Comparison of ENCODE assay signal across 6 cellular contexts in genomic region chr1:109176349-109176748, GRCh38. TPM values are rescaled to one million over a fixed set of nuclear protein-coding genes. Genes with fewer than 3 reads are reported as not detected.
DNase-seq lines count a peak whose midpoint lies in the region; ATAC-seq, FAIRE-seq and TF ChIP-seq lines count a peak whose summit lies in the region.
"Not testable (repeated sequence)": the region's sequence is repeated elsewhere in the genome, so short reads cannot be mapped to it uniquely, and the experiment has no call there.

No MANE protein-coding gene starts in this region.

- not testable (repeated sequence) for H3K4ac ChIP-seq in neuronal stem cell (ENCODE audit: low read length)

- intact Hi-C loops in HepG2 (cut with micrococcal nuclease; ENCODE audit: unreplicated experiment); lower lobe of right lung (cut with DNase I); thyroid gland (cut with DNase I): not testable (repeated sequence)

- H3K14ac ChIP-seq in neuronal stem cell (ENCODE audit: low read length): not testable (repeated sequence)

- H3K79me1 ChIP-seq in neuronal stem cell (ENCODE audit: low read depth, low read length): not testable (repeated sequence)

- BruUV-seq in HepG2 (replicated peaks; lab: Mats Ljungman, UMichigan): not testable (repeated sequence)

- not testable (repeated sequence) for TF ChIP-seq RAD21 in HepG2 (CRISPR knock-in tag; IDR thresholded peaks at IDR 0.05)

- H2BK5ac ChIP-seq in neuronal stem cell (ENCODE audit: low read length): not testable (repeated sequence)

- not testable (repeated sequence) for H2AK5ac ChIP-seq in neuronal stem cell (ENCODE audit: low read depth, low read length)

- H2BK12ac ChIP-seq in neuronal stem cell (ENCODE audit: low read length): not testable (repeated sequence)

- not testable (repeated sequence) for TF ChIP-seq EP300 in HepG2 (IDR thresholded peaks at IDR 0.05; ENCODE audit: low read depth in 2 of 2, low read length in 2 of 2); HepG2 (CRISPR knock-in tag; IDR thresholded peaks at IDR 0.05; ENCODE audit: borderline replicate concordance)

- ATAC-seq in HepG2: peak; percentile 73
- peak; percentile 50 for ATAC-seq in lower lobe of right lung

- not testable (repeated sequence) for H2AFZ ChIP-seq in HepG2 (ENCODE audit: low read length)
- peak overlapping the region; percentile 18 for H2AFZ ChIP-seq in neuronal stem cell (ENCODE audit: low read length)

- H3K4me1 Mint-ChIP-seq in endodermal cell: peaks cover 23% of the 10 kb centered on the region

- H3K36me3 Mint-ChIP-seq in endodermal cell (ENCODE audit: low read depth): not testable (repeated sequence)

- not testable (repeated sequence) for TF ChIP-seq CTCF in WERI-Rb-1 (IDR thresholded peaks at IDR 0.05; ENCODE audit: low read depth, low read length); endodermal cell (conservative IDR thresholded peaks at IDR 0.05); HepG2 (CRISPR knock-in tag; IDR thresholded peaks at IDR 0.05); lower lobe of right lung (IDR thresholded peaks at IDR 0.05); thyroid gland (IDR thresholded peaks at IDR 0.05)

- POLR2A ChIA-PET in HepG2 (lab: Yijun Ruan, JAX): not testable (repeated sequence)

- not testable (repeated sequence) for H2BK15ac ChIP-seq in neuronal stem cell (ENCODE audit: low read length)

- H4K8ac ChIP-seq in neuronal stem cell (ENCODE audit: low read depth, low read length): not testable (repeated sequence)

- not testable (repeated sequence) for H4K20me1 ChIP-seq in HepG2 (ENCODE audit: insufficient read depth, low read length)

- not testable (repeated sequence) for H3K9me3 ChIP-seq in WERI-Rb-1 (ENCODE audit: severe bottlenecking); HepG2 (ENCODE audit: low read length); lower lobe of right lung; neuronal stem cell (replicated peaks in 1 of 2; ENCODE audit: control insufficient read depth in 2 of 2, insufficient read depth in 1 of 2, low read depth in 1 of 2, low read length in 2 of 2); thyroid gland
- H3K9me3 ChIP-seq in endodermal cell (ENCODE audit: control insufficient read depth, low read length): peaks cover 14% of the 10 kb centered on the region

- no CpG with 5 or more reads among the region's 1 CpG for WGBS in endodermal cell (ENCODE audit: insufficient coverage in 1 of 2, insufficient read length in 1 of 2), 2 experiments
- WGBS in HepG2 (ENCODE audit: low lambda C conversion rate): 0% methylated on average over 1 of the region's 1 CpG
- no CpG with 5 or more reads among the region's 1 CpG for WGBS in neuronal stem cell (ENCODE audit: extremely low coverage in 2 of 2, insufficient read length in 2 of 2, insufficient replicate concordance in 1 of 2), 2 donors
- WGBS in thyroid gland, 2 donors: 18 to 35% methylated on average over 1 of the region's 1 CpG

- in situ Hi-C loops in HepG2 (cut with HindIII; ENCODE audit: extremely low pct_ligation_motif_present, low pct_unique_long_range_greater_than_20kb): not testable (repeated sequence)

- not testable (repeated sequence) for H2BK120ac ChIP-seq in neuronal stem cell (ENCODE audit: low read depth, low read length)

- not testable (repeated sequence) for FAIRE-seq in HepG2 (lab: Jason Lieb, UNC)

- H3K27me3 ChIP-seq in WERI-Rb-1 (ENCODE audit: insufficient read depth, low read depth, severe bottlenecking); endodermal cell (ENCODE audit: control insufficient read depth, insufficient read depth, low read length, poor library complexity, severe bottlenecking); HepG2 (ENCODE audit: control insufficient read depth in 1 of 2, insufficient read depth in 2 of 2, low read length in 2 of 2); lower lobe of right lung (ENCODE audit: low read depth); neuronal stem cell (ENCODE audit: control insufficient read depth in 3 of 3, insufficient read depth in 3 of 3, low read depth in 1 of 3, low read length in 3 of 3); thyroid gland: not testable (repeated sequence)

- peak overlapping the region; percentile 33 for H3K4me2 ChIP-seq in HepG2 (ENCODE audit: low read depth, low read length)
- H3K4me2 ChIP-seq in neuronal stem cell (ENCODE audit: insufficient read depth, low read length, poor library complexity, severe bottlenecking): not testable (repeated sequence)

- not testable (repeated sequence) for H3K27me3 Mint-ChIP-seq in endodermal cell (ENCODE audit: insufficient read depth)

- not testable (repeated sequence) for H3K23ac ChIP-seq in neuronal stem cell (ENCODE audit: low read depth, low read length, poor library complexity)

- H3K27ac ChIP-seq in WERI-Rb-1: peak overlapping the region; percentile 51
- not testable (repeated sequence) for H3K27ac ChIP-seq in endodermal cell (ENCODE audit: low read depth, low read length); HepG2 (ENCODE audit: extremely low read length, insufficient read depth, low read length); neuronal stem cell (replicated peaks; ENCODE audit: low read length)
- H3K27ac ChIP-seq in lower lobe of right lung: peak overlapping the region; percentile 26
- peak overlapping the region; percentile 71 to 88 (median 88) for H3K27ac ChIP-seq in thyroid gland

- peak overlapping the region; percentile 79 for H3K27ac Mint-ChIP-seq in endodermal cell

- not testable (repeated sequence) for H3K18ac ChIP-seq in neuronal stem cell (ENCODE audit: low read length)

- not testable (repeated sequence) for H3K4me1 ChIP-seq in endodermal cell (ENCODE audit: control insufficient read depth, insufficient read depth, low read length); lower lobe of right lung; neuronal stem cell (ENCODE audit: control insufficient read depth in 2 of 2, insufficient read depth in 1 of 2, low read depth in 1 of 2, low read length in 2 of 2)
- H3K4me1 ChIP-seq in HepG2 (ENCODE audit: insufficient read depth, low read length): peaks cover 54% of the 10 kb centered on the region
- H3K4me1 ChIP-seq in thyroid gland: peaks cover 18 to 36% of the 10 kb centered on the region in 2 donors

- not testable (repeated sequence) for DNase-seq in WERI-Rb-1; endodermal cell; lower lobe of right lung; neuronal stem cell (ENCODE audit: low spot score)
- peak; percentile 53 for DNase-seq in HepG2 (ENCODE audit: low spot score)
- peak; percentile 23 to 26 for DNase-seq in thyroid gland

- CTCF ChIA-PET in HepG2 (lab: Yijun Ruan, JAX; ENCODE audit: low intra/inter-chr PET ratio, low total read pairs): not testable (repeated sequence)

- not testable (repeated sequence) for H3K36me3 ChIP-seq in WERI-Rb-1; endodermal cell (ENCODE audit: control insufficient read depth, insufficient read depth, low read length); HepG2 (replicated peaks in 1 of 2; ENCODE audit: control insufficient read depth in 1 of 2, insufficient read depth in 2 of 2, low read length in 2 of 2); lower lobe of right lung; neuronal stem cell (replicated peaks in 1 of 2; ENCODE audit: control insufficient read depth in 2 of 2, insufficient read depth in 2 of 2, low read length in 2 of 2); thyroid gland

- H3K9me3 Mint-ChIP-seq in endodermal cell: peaks cover 20% of the 10 kb centered on the region

- not testable (repeated sequence) for TF ChIP-seq POLR2A in HepG2 (IDR thresholded peaks at IDR 0.05; ENCODE audit: insufficient read depth in 1 of 2, low read depth in 2 of 2, low read length in 2 of 2); thyroid gland (IDR thresholded peaks at IDR 0.05)

- H3K4me3 ChIP-seq in WERI-Rb-1 (ENCODE audit: low read depth, low read length); endodermal cell (ENCODE audit: low read length); HepG2 (replicated peaks in 1 of 3; ENCODE audit: insufficient read depth in 1 of 3, low read depth in 2 of 3, low read length in 3 of 3); lower lobe of right lung; neuronal stem cell (ENCODE audit: low read length in 2 of 2); thyroid gland (replicated peaks in 1 of 3): not testable (repeated sequence)

- not testable (repeated sequence) for H3K79me2 ChIP-seq in HepG2 (ENCODE audit: insufficient read depth, low read length)

- H3K4me3 Mint-ChIP-seq in endodermal cell: not testable (repeated sequence)

- not testable (repeated sequence) for H3K9ac ChIP-seq in endodermal cell (ENCODE audit: extremely low read depth, low read length, poor library complexity, severe bottlenecking); HepG2 (ENCODE audit: insufficient read depth, low read depth, low read length); neuronal stem cell (ENCODE audit: low read depth, low read length, poor library complexity)

- H4K91ac ChIP-seq in neuronal stem cell (ENCODE audit: low read depth, low read length, poor library complexity): not testable (repeated sequence)

RNA-seq across cellular contexts. Expression of gene SARS1, which starts 37.4 kb away (rescaled TPM):
- total RNA-seq in endodermal cell: 100 to 1,000 TPM; 100 to 101 TPM
- 159 TPM for polyA plus RNA-seq in endodermal cell (2013, experiment 1 of 2)
- 128 TPM for polyA plus RNA-seq in endodermal cell (2013, experiment 2 of 2)
- 134 and 166 TPM in 2 replicates for total RNA-seq in HepG2 (2016; rRNA removed; fragmentation: Illumina TruSeq; extraction: Trizol)
- 35.5 and 37.6 TPM in 2 replicates for total RNA-seq in HepG2 (2016; cell fraction: cytosol; rRNA removed; fragmentation: Illumina TruSeq; extraction: Trizol; ENCODE audit: low read depth)
- total RNA-seq in HepG2 (2016; cell fraction: insoluble cytoplasmic fraction; rRNA removed; fragmentation: Illumina TruSeq; extraction: Trizol): 133 and 171 TPM in 2 replicates
- 59.1 and 63.3 TPM in 2 replicates for total RNA-seq in HepG2 (2016; cell fraction: membrane; rRNA removed; fragmentation: Illumina TruSeq; extraction: Trizol)
- total RNA-seq in HepG2 (2016; cell fraction: nucleus; rRNA removed; fragmentation: Illumina TruSeq; extraction: Trizol): 64.5 and 74.2 TPM in 2 replicates
- polyA plus RNA-seq in HepG2 (2011; rRNA removed): 103 and 142 TPM in 2 replicates
- 112 and 159 TPM in 2 replicates for polyA plus RNA-seq in HepG2 (2011; cell fraction: cytosol; rRNA removed)
- 105 and 142 TPM in 2 replicates for polyA plus RNA-seq in HepG2 (2011; cell fraction: nucleus; rRNA removed)
- 149 and 254 TPM in 2 replicates for polyA plus RNA-seq in HepG2 (2012)
- polyA plus RNA-seq in HepG2 (2016; cell fraction: cytosol; fragmentation: Illumina TruSeq; extraction: Trizol; ENCODE audit: low read depth): 26.3 and 26.7 TPM in 2 replicates
- polyA plus RNA-seq in HepG2 (2016; cell fraction: insoluble cytoplasmic fraction; fragmentation: Illumina TruSeq; extraction: Trizol; ENCODE audit: low read depth): 147 and 154 TPM in 2 replicates
- 40.9 and 46.0 TPM in 2 replicates for polyA plus RNA-seq in HepG2 (2016; cell fraction: membrane; fragmentation: Illumina TruSeq; extraction: Trizol; ENCODE audit: low read depth)
- polyA plus RNA-seq in HepG2 (2016; cell fraction: nucleus; fragmentation: Illumina TruSeq; extraction: Trizol; ENCODE audit: insufficient read depth, low read depth): 89.4 and 93.0 TPM in 2 replicates
- 99.8 and 124 TPM in 2 replicates for polyA minus RNA-seq in HepG2 (2011; rRNA and poly(A)+ RNA removed; ENCODE audit: low replicate concordance)
- 50.9 and 77.1 TPM in 2 replicates for polyA minus RNA-seq in HepG2 (2011; cell fraction: cytosol; rRNA and poly(A)+ RNA removed)
- polyA minus RNA-seq in HepG2 (2011; cell fraction: nucleus; rRNA and poly(A)+ RNA removed): 83.3 and 131 TPM in 2 replicates
- total RNA-seq in lower lobe of right lung: 188 TPM
- polyA plus RNA-seq in neuronal stem cell (2013, experiment 1 of 2): 110 TPM
- polyA plus RNA-seq in neuronal stem cell (2013, experiment 2 of 2): 109 TPM
- 100 to 1,000 TPM; 164 to 264 (median 200) TPM for total RNA-seq in thyroid gland
